29 cellular contexts compared by ENCODE assay signal in the genomic region with DNA sequence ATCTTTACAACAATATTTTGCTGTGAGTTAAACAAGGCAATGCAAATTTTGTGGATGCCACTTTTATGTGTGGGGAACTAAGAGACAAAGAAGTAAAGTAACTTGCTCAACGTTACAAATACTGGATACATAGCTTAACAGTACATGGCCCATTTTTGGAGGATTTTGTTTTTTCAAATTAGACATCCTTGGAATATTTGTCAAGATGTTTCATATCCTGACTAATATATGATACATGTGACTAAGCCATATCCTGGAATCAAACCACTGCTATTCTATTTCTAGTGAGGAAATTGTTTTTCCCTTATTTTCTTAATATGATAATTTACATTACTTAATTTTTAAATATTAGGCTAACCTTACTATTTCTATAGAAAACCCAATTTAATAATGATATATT.
DNase-seq lines count a peak whose midpoint lies in the region; ATAC-seq, FAIRE-seq and TF ChIP-seq lines count a peak whose summit lies in the region.
"Had no signal": no experiment of that assay in that cellular context is flagged by ENCODE, and none has a peak within 500 bp of the region (broad histone marks: within the 10 kb centered on the region; RNA-seq: fewer than 3 reads in every experiment).

No MANE protein-coding gene starts in this region.

- H3K4me3 ChIP-seq in endothelial cell of umbilical vein (replicated peaks in 1 of 3; ENCODE audit: insufficient read depth in 1 of 3, low read depth in 1 of 3, low read length in 3 of 3), result no peak overlapping the region
- no peak overlapping the region for H3K4me3 ChIP-seq in uterus
- H3K4me3 ChIP-seq: gastroesophageal sphincter, GM12878, K562, left ventricle myocardium inferior, suprapubic skin had no signal

- no TSS peak for BruUV-seq in endothelial cell of umbilical vein (replicated peaks; lab: Mats Ljungman, UMichigan)

- peak overlapping the region; percentile 58 for H3K4me2 ChIP-seq in endothelial cell of umbilical vein (ENCODE audit: insufficient read depth, low read length)

- no peaks in the 10 kb centered on the region for H3K36me3 Mint-ChIP-seq in activated CD4-positive, alpha-beta memory T cell treated with anti-CD3 and anti-CD28 coated beads for 36 hours
- H3K36me3 Mint-ChIP-seq: CD4-positive, CD25-positive, alpha-beta regulatory T cell; stimulated activated memory B cell treated with anti-CD40 and anti-IgM and Interleukin-4, amounts not matched to agents 10 μg/mL and 1 μg/mL and 100 μg/mL, for 72 hours had no signal

- H3K4me3 Mint-ChIP-seq in activated CD4-positive, alpha-beta memory T cell treated with anti-CD3 and anti-CD28 coated beads for 36 hours, result no peak overlapping the region
- H3K4me3 Mint-ChIP-seq: activated CD4-positive, alpha-beta T cell treated with anti-CD3 and anti-CD28 coated beads for 36 hours; activated naive CD8-positive, alpha-beta T cell treated with anti-CD3 and anti-CD28 coated beads, Interleukin-2, amount 50 U/mL, for 24 hours; CD4-positive, CD25-positive, alpha-beta regulatory T cell; stimulated activated memory B cell treated with anti-CD40 and anti-IgM and Interleukin-4, amounts not matched to agents 10 μg/mL and 1 μg/mL and 100 μg/mL, for 72 hours had no signal

- CTCF ChIA-PET in endothelial cell of umbilical vein (lab: Charles Lee), result interaction anchor here (1.1 to 1.7 kb wide), 3 partner anchors 9 to 17 kb away, joined by 3 to 4 read pairs (median 3); no protein-coding TSS in a partner anchor
- CTCF ChIA-PET in activated CD4-positive, alpha-beta memory T cell treated with anti-CD3 and anti-CD28 coated beads for 36 hours (lab: Charles Lee), result no interaction called here

- H3K9me3 ChIP-seq in endothelial cell of umbilical vein (replicated peaks; ENCODE audit: control insufficient read depth, insufficient read depth, low read length), result no peaks in the 10 kb centered on the region
- H3K9me3 ChIP-seq in uterus, result no peaks in the 10 kb centered on the region
- H3K9me3 ChIP-seq: gastroesophageal sphincter, left ventricle myocardium inferior, suprapubic skin had no signal

- H3K4me1 Mint-ChIP-seq in activated CD4-positive, alpha-beta memory T cell treated with anti-CD3 and anti-CD28 coated beads for 36 hours (ENCODE audit: low read depth), result no peaks in the 10 kb centered on the region
- H3K4me1 Mint-ChIP-seq: activated CD4-positive, alpha-beta T cell treated with anti-CD3 and anti-CD28 coated beads for 36 hours; activated naive CD8-positive, alpha-beta T cell treated with anti-CD3 and anti-CD28 coated beads, Interleukin-2, amount 50 U/mL, for 24 hours; CD4-positive, CD25-positive, alpha-beta regulatory T cell; stimulated activated memory B cell treated with anti-CD40 and anti-IgM and Interleukin-4, amounts not matched to agents 10 μg/mL and 1 μg/mL and 100 μg/mL, for 72 hours had no signal

- H3K36me3 ChIP-seq in endothelial cell of umbilical vein (ENCODE audit: control insufficient read depth in 2 of 2, extremely low read depth in 1 of 2, insufficient read depth in 2 of 2, low read length in 2 of 2), result no peaks in the 10 kb centered on the region
- H3K36me3 ChIP-seq in uterus, result no peaks in the 10 kb centered on the region
- H3K36me3 ChIP-seq: brain microvascular endothelial cell, gastroesophageal sphincter, left ventricle myocardium inferior, suprapubic skin had no signal

- H3K9ac ChIP-seq in endothelial cell of umbilical vein (replicated peaks; ENCODE audit: extremely low read depth, insufficient read depth, low read length), result no peak overlapping the region

- no peaks in the 10 kb centered on the region for H3K79me2 ChIP-seq in endothelial cell of umbilical vein (ENCODE audit: control insufficient read depth, insufficient read depth, low read length)

- no peak for TF ChIP-seq POLR2A in endothelial cell of umbilical vein (IDR thresholded peaks at IDR 0.05; ENCODE audit: low read depth, low read length)
- no peak for TF ChIP-seq POLR2A in uterus (IDR thresholded peaks at IDR 0.05)

- H3K27ac Mint-ChIP-seq in activated CD4-positive, alpha-beta memory T cell treated with anti-CD3 and anti-CD28 coated beads for 36 hours, result no peak overlapping the region
- H3K27ac Mint-ChIP-seq: activated CD4-positive, alpha-beta T cell treated with anti-CD3 and anti-CD28 coated beads for 36 hours; activated naive CD8-positive, alpha-beta T cell treated with anti-CD3 and anti-CD28 coated beads, Interleukin-2, amount 50 U/mL, for 24 hours; CD4-positive, CD25-positive, alpha-beta regulatory T cell; stimulated activated memory B cell treated with anti-CD40 and anti-IgM and Interleukin-4, amounts not matched to agents 10 μg/mL and 1 μg/mL and 100 μg/mL, for 72 hours had no signal

- no peak for ATAC-seq in HG02798 (IDR thresholded peaks at IDR 0.05; ENCODE audit: poor library complexity, unreplicated experiment)
- ATAC-seq: activated CD4-positive, alpha-beta T cell treated with anti-CD3 and anti-CD28 coated beads for 36 hours; activated naive CD8-positive, alpha-beta T cell treated with anti-CD3 and anti-CD28 coated beads, Interleukin-2, amount 50 U/mL, for 24 hours; gastroesophageal sphincter; GM12878; K562; sciatic nerve; stimulated activated memory B cell treated with anti-CD40 and anti-IgM and Interleukin-4, amounts not matched to agents 10 μg/mL and 1 μg/mL and 100 μg/mL, for 72 hours had no signal

- peak overlapping the region; percentile 55 for H3K27ac ChIP-seq in endothelial cell of umbilical vein (ENCODE audit: insufficient read depth, low read depth, low read length)
- H3K27ac ChIP-seq in uterus, result no peak overlapping the region
- H3K27ac ChIP-seq: brain microvascular endothelial cell, gastroesophageal sphincter, left ventricle myocardium inferior, suprapubic skin had no signal

- POLR2A ChIA-PET in endothelial cell of umbilical vein (lab: Charles Lee), result no interaction called here
- POLR2A ChIA-PET in activated CD4-positive, alpha-beta memory T cell treated with anti-CD3 and anti-CD28 coated beads for 36 hours (lab: Charles Lee), result no interaction called here

- H4K20me1 ChIP-seq in endothelial cell of umbilical vein (replicated peaks; ENCODE audit: control insufficient read depth, extremely low read depth, insufficient read depth, low read length), result no peaks in the 10 kb centered on the region

- no peak overlapping the region for H2AFZ ChIP-seq in endothelial cell of umbilical vein (ENCODE audit: low read depth, low read length)

- DNase-seq in EL (peak; percentile 32), M059J (ENCODE audit: low read depth) (peak; percentile 34), endothelial cell of umbilical vein (ENCODE audit: low read depth, low spot score) (peak; percentile 37), kidney tubule cell (ENCODE audit: low spot score) (peak; percentile 7), NCI-H187 treated with DMSO at 0.1 percent for 48 hours (lab: John Stamatoyannopoulos, UW) (no peak), uterus (no peak)
- no peak for DNase-seq in activated CD4-positive, alpha-beta memory T cell treated with anti-CD3 and anti-CD28 coated beads for 36 hours
- DNase-seq: activated CD4-positive, alpha-beta T cell treated with anti-CD3 and anti-CD28 coated beads for 36 hours; activated CD8-positive, alpha-beta memory T cell treated with anti-CD3 and anti-CD28 coated beads for 24 hours; activated gamma-delta T cell; activated naive CD8-positive, alpha-beta T cell treated with anti-CD3 and anti-CD28 coated beads, Interleukin-2, amount 50 U/mL, for 24 hours; brain microvascular endothelial cell; CD4-positive, CD25-positive, alpha-beta regulatory T cell; effector CD4-positive, alpha-beta T cell; left ventricle myocardium inferior; MV-4-11; NCI-H1436 treated with DMSO at 0.1 percent for 48 hours; NCI-H446 treated with DMSO at 0.1 percent for 48 hours; OCI-M1; Right ventricle myocardium superior; stimulated activated CD4-positive, alpha-beta T cell treated with anti-CD3 and anti-CD28 coated beads, Interleukin-4, amount 100 ng/mL, for 4 hours had no signal

- FAIRE-seq in endothelial cell of umbilical vein (lab: Jason Lieb, UNC), result peak; percentile 26
- FAIRE-seq: GM12878, islet of Langerhans, K562 had no signal

- no peaks in the 10 kb centered on the region for H3K9me1 ChIP-seq in endothelial cell of umbilical vein (replicated peaks; ENCODE audit: control insufficient read depth, extremely low read depth, insufficient read depth, low read length)

- H3K27me3 Mint-ChIP-seq in activated CD4-positive, alpha-beta memory T cell treated with anti-CD3 and anti-CD28 coated beads for 36 hours, result no peaks in the 10 kb centered on the region
- H3K27me3 Mint-ChIP-seq: activated CD4-positive, alpha-beta T cell treated with anti-CD3 and anti-CD28 coated beads for 36 hours; activated naive CD8-positive, alpha-beta T cell treated with anti-CD3 and anti-CD28 coated beads, Interleukin-2, amount 50 U/mL, for 24 hours; CD4-positive, CD25-positive, alpha-beta regulatory T cell; stimulated activated memory B cell treated with anti-CD40 and anti-IgM and Interleukin-4, amounts not matched to agents 10 μg/mL and 1 μg/mL and 100 μg/mL, for 72 hours had no signal

- TF ChIP-seq CTCF in endothelial cell of umbilical vein (IDR thresholded peaks at IDR 0.05; ENCODE audit: extremely low read depth in 1 of 2, insufficient read depth in 1 of 2, low read depth in 1 of 2, low read length in 2 of 2), result no peak
- TF ChIP-seq CTCF in uterus (IDR thresholded peaks at IDR 0.05), result no peak

- peaks cover 5% of the 10 kb centered on the region for H3K9me3 Mint-ChIP-seq in activated CD4-positive, alpha-beta memory T cell treated with anti-CD3 and anti-CD28 coated beads for 36 hours
- H3K9me3 Mint-ChIP-seq: activated naive CD8-positive, alpha-beta T cell treated with anti-CD3 and anti-CD28 coated beads, Interleukin-2, amount 50 U/mL, for 24 hours had no signal

- intact Hi-C loops in endothelial cell of umbilical vein (cut with micrococcal nuclease), result loop anchor here (2.0 kb wide), 1 partner anchor 68 kb away; no protein-coding TSS in a partner anchor
- intact Hi-C loops in uterus (cut with DNase I; ENCODE audit: low total_unique reads), result no loop called here
- intact Hi-C loops in activated CD4-positive, alpha-beta memory T cell treated with anti-CD3 and anti-CD28 coated beads for 36 hours (cut with micrococcal nuclease), result no loop called here

- H3K4me1 ChIP-seq in endothelial cell of umbilical vein (ENCODE audit: control insufficient read depth, extremely low read depth, insufficient read depth, low read length) (peaks cover 18% of the 10 kb centered on the region), uterus (no peaks in the 10 kb centered on the region)
- H3K4me1 ChIP-seq: gastroesophageal sphincter, left ventricle myocardium inferior, suprapubic skin had no signal

- dilution Hi-C loops in endothelial cell of umbilical vein (cut with MboI; ENCODE audit: extremely low pct_ligation_motif_present, low sequenced_read_pairs), result no loop called here

- H3K27me3 ChIP-seq in endothelial cell of umbilical vein (ENCODE audit: control insufficient read depth in 2 of 2, insufficient read depth in 2 of 2, low read length in 2 of 2), result no peaks in the 10 kb centered on the region
- H3K27me3 ChIP-seq in uterus, result no peaks in the 10 kb centered on the region
- H3K27me3 ChIP-seq: brain microvascular endothelial cell, gastroesophageal sphincter, suprapubic skin had no signal

TF ChIP-seq in endothelial cell of umbilical vein, 7 proteins besides CTCF, POLR2A, EP300 and RAD21 (continues in another document):
- TF ChIP-seq JUN (IDR thresholded peaks at IDR 0.05; ENCODE audit: borderline replicate concordance, insufficient read depth, insufficient read length, low read depth) (peak; percentile 27), EZH2 (IDR thresholded peaks at IDR 0.05; ENCODE audit: borderline replicate concordance, low read depth, low read length, severe bottlenecking) (no peak)

Comparison
In these comparisons a context has a peak if more than half of its experiments do, and no peak if none do; other contexts are left out.
1. DNase-seq: peak in EL (single experiment), M059J (single experiment), endothelial cell of umbilical vein (single experiment) and kidney tubule cell (single experiment); none in NCI-H187 treated with DMSO at 0.1 percent for 48 hours (single experiment), uterus (0 of 2) and activated CD4-positive, alpha-beta memory T cell treated with anti-CD3 and anti-CD28 coated beads for 36 hours (single experiment).